ENCODE assay signal across 11 cellular contexts in the genomic region with DNA sequence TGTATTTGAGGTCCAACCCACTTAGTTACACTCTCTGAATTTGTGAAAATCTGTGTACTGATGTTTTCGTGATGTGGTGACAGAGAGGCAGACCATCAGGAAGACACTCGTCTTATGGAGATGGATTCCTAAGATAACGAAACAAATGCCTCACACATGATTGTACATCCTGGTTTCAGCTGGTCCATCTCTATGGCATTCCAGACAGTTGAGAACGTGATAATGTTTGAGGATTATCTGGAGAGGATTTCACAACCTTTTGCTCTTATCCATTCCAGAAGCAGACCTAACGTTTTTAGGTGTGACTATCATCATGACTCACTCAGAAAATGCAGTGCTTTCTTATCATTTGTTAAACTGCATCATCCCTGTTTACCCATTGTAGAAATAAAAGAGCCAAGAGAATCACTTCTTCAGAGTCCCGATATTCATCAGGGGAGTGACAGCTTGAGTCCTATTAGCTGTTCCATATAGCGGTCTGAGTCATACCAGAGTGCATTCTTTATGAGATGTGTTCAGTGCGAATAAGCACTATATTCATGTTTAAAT.
A peak's percentile ranks its signal among the peaks of the same experiment; 100 is the strongest.
DNase-seq lines count a peak whose midpoint lies in the region; ATAC-seq, FAIRE-seq and TF ChIP-seq lines count a peak whose summit lies in the region.
"Had no signal": no experiment of that assay in that cellular context is flagged by ENCODE, and none has a peak within 500 bp of the region (broad histone marks: within the 10 kb centered on the region; RNA-seq: fewer than 3 reads in every experiment).

No MANE protein-coding gene starts in this region.

- no peak for TF ChIP-seq POLR2A in H54 (IDR thresholded peaks at IDR 0.05; ENCODE audit: low read depth, low read length)

- H3K9me3 Mint-ChIP-seq in activated CD4-positive, alpha-beta T cell treated with anti-CD3 and anti-CD28 coated beads, Interleukin-2, amount 10 ng/mL, durations not matched to agents 24 days and 14 days: no peaks in the 10 kb centered on the region
- H3K9me3 Mint-ChIP-seq: activated CD4-positive, alpha-beta T cell treated with anti-CD3 and anti-CD28 coated beads, Interleukin-2, amount 10 ng/mL, durations not matched to agents 7 days and 5 days; dendritic cell treated with granulocyte-macrophage colony-stimulating factor and Interleukin-4, amounts not matched to agents 40 ng/mL and 50 ng/mL, for 4 days had no signal

- ATAC-seq in SK-N-SH treated with all-trans-retinoic acid at 6 μM for 48 hours (peak; percentile 89), GM21786 (IDR thresholded peaks at IDR 0.05; ENCODE audit: unreplicated experiment) (no peak)

- H3K27ac ChIP-seq in temporal lobe (ENCODE audit: low read depth, low read length): peak overlapping the region; percentile 58

- H3K36me3 Mint-ChIP-seq in activated CD4-positive, alpha-beta T cell treated with anti-CD3 and anti-CD28 coated beads, Interleukin-2, amount 10 ng/mL, durations not matched to agents 24 days and 14 days (ENCODE audit: low read depth): no peaks in the 10 kb centered on the region

- H3K27ac Mint-ChIP-seq in activated CD4-positive, alpha-beta T cell treated with anti-CD3 and anti-CD28 coated beads, Interleukin-2, amount 10 ng/mL, durations not matched to agents 24 days and 14 days: no peak overlapping the region
- H3K27ac Mint-ChIP-seq: activated CD4-positive, alpha-beta T cell treated with anti-CD3 and anti-CD28 coated beads, Interleukin-2, amount 10 ng/mL, durations not matched to agents 7 days and 5 days; dendritic cell treated with granulocyte-macrophage colony-stimulating factor and Interleukin-4, amounts not matched to agents 40 ng/mL and 50 ng/mL, for 4 days had no signal

- H3K27me3 Mint-ChIP-seq in activated CD4-positive, alpha-beta T cell treated with anti-CD3 and anti-CD28 coated beads, Interleukin-2, amount 10 ng/mL, durations not matched to agents 24 days and 14 days: no peaks in the 10 kb centered on the region
- H3K27me3 Mint-ChIP-seq: activated CD4-positive, alpha-beta T cell treated with anti-CD3 and anti-CD28 coated beads, Interleukin-2, amount 10 ng/mL, durations not matched to agents 7 days and 5 days; dendritic cell treated with granulocyte-macrophage colony-stimulating factor and Interleukin-4, amounts not matched to agents 40 ng/mL and 50 ng/mL, for 4 days had no signal

- peak; percentile 64 for FAIRE-seq in H54 (lab: Jason Lieb, UNC)
- FAIRE-seq: G401.6 had no signal

- H3K4me3 Mint-ChIP-seq in activated CD4-positive, alpha-beta T cell treated with anti-CD3 and anti-CD28 coated beads, Interleukin-2, amount 10 ng/mL, durations not matched to agents 24 days and 14 days: no peak overlapping the region
- H3K4me3 Mint-ChIP-seq: activated CD4-positive, alpha-beta T cell treated with anti-CD3 and anti-CD28 coated beads, Interleukin-2, amount 10 ng/mL, durations not matched to agents 7 days and 5 days; dendritic cell treated with granulocyte-macrophage colony-stimulating factor and Interleukin-4, amounts not matched to agents 40 ng/mL and 50 ng/mL, for 4 days had no signal

- no peak overlapping the region for H3K4me3 ChIP-seq in fibroblast of pulmonary artery (replicated peaks; ENCODE audit: low read depth, low read length)

- DNase-seq in H54 (ENCODE audit: insufficient read length, low spot score) (peak; percentile 52), fibroblast of pulmonary artery (ENCODE audit: low read depth) (peak; percentile 87), NCI-H774 (lab: John Stamatoyannopoulos, UW) (no peak)
- no peak for DNase-seq in activated CD4-positive, alpha-beta T cell treated with anti-CD3 and anti-CD28 coated beads, Interleukin-2, amount 10 ng/mL, durations not matched to agents 24 days and 14 days
- DNase-seq: activated CD4-positive, alpha-beta T cell treated with anti-CD3 and anti-CD28 coated beads, Interleukin-2, amount 10 ng/mL, durations not matched to agents 7 days and 5 days; activated gamma-delta T cell treated with Interleukin-2 at 50 U/mL for 16 hours had no signal

- intact Hi-C loops in activated CD4-positive, alpha-beta T cell treated with anti-CD3 and anti-CD28 coated beads, Interleukin-2, amount 10 ng/mL, durations not matched to agents 24 days and 14 days (cut with micrococcal nuclease): no loop called here

- TF ChIP-seq CTCF in fibroblast of pulmonary artery (IDR thresholded peaks at IDR 0.05; ENCODE audit: low read length, missing control alignments): no peak

- H3K4me1 Mint-ChIP-seq in activated CD4-positive, alpha-beta T cell treated with anti-CD3 and anti-CD28 coated beads, Interleukin-2, amount 10 ng/mL, durations not matched to agents 24 days and 14 days: no peaks in the 10 kb centered on the region
- H3K4me1 Mint-ChIP-seq: activated CD4-positive, alpha-beta T cell treated with anti-CD3 and anti-CD28 coated beads, Interleukin-2, amount 10 ng/mL, durations not matched to agents 7 days and 5 days had no signal

TF ChIP-seq in SK-N-SH treated with all-trans-retinoic acid at 6 μM for 48 hours, 23 proteins besides CTCF, POLR2A, EP300 and RAD21 (continues in another document):
- TF ChIP-seq PPARA (CRISPR knock-in tag; IDR thresholded peaks at IDR 0.05; ENCODE audit: borderline replicate concordance) (no peak), ESRRG (CRISPR knock-in tag; IDR thresholded peaks at IDR 0.05) (no peak), RARB (CRISPR knock-in tag; IDR thresholded peaks at IDR 0.05) (no peak; the same call in 1 of the 2 replicates), CSDC2 (CRISPR knock-in tag; IDR thresholded peaks at IDR 0.05) (no peak), ZFP3 (CRISPR knock-in tag; IDR thresholded peaks at IDR 0.05) (no peak; the same call in 1 of the 2 replicates), TCF4 (CRISPR knock-in tag; IDR thresholded peaks at IDR 0.05; ENCODE audit: borderline replicate concordance) (no peak), TOX (CRISPR knock-in tag; IDR thresholded peaks at IDR 0.05; ENCODE audit: borderline replicate concordance) (peak; percentile 58; the same call in 1 of the 2 replicates), ZNF70 (CRISPR knock-in tag; IDR thresholded peaks at IDR 0.05) (no peak), ARNTL (CRISPR knock-in tag; IDR thresholded peaks at IDR 0.05; ENCODE audit: borderline replicate concordance, low read depth) (no peak), ZNF565 (CRISPR knock-in tag; conservative IDR thresholded peaks at IDR 0.05; ENCODE audit: low read depth) (no peak), BACH2 (CRISPR knock-in tag; IDR thresholded peaks at IDR 0.05; ENCODE audit: borderline replicate concordance) (no peak), ISL1 (CRISPR knock-in tag; IDR thresholded peaks at IDR 0.05) (peak; percentile 98), GLIS3 (CRISPR knock-in tag; IDR thresholded peaks at IDR 0.05) (peak; percentile 1; the same call in 1 of the 2 replicates)
- TF ChIP-seq, protein P1, sequence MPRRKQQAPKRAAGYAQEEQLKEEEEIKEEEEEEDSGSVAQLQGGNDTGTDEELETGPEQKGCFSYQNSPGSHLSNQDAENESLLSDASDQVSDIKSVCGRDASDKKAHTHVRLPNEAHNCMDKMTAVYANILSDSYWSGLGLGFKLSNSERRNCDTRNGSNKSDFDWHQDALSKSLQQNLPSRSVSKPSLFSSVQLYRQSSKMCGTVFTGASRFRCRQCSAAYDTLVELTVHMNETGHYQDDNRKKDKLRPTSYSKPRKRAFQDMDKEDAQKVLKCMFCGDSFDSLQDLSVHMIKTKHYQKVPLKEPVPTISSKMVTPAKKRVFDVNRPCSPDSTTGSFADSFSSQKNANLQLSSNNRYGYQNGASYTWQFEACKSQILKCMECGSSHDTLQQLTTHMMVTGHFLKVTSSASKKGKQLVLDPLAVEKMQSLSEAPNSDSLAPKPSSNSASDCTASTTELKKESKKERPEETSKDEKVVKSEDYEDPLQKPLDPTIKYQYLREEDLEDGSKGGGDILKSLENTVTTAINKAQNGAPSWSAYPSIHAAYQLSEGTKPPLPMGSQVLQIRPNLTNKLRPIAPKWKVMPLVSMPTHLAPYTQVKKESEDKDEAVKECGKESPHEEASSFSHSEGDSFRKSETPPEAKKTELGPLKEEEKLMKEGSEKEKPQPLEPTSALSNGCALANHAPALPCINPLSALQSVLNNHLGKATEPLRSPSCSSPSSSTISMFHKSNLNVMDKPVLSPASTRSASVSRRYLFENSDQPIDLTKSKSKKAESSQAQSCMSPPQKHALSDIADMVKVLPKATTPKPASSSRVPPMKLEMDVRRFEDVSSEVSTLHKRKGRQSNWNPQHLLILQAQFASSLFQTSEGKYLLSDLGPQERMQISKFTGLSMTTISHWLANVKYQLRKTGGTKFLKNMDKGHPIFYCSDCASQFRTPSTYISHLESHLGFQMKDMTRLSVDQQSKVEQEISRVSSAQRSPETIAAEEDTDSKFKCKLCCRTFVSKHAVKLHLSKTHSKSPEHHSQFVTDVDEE (CRISPR knock-in tag; IDR thresholded peaks at IDR 0.05): no peak
- TF ChIP-seq, protein P2, sequence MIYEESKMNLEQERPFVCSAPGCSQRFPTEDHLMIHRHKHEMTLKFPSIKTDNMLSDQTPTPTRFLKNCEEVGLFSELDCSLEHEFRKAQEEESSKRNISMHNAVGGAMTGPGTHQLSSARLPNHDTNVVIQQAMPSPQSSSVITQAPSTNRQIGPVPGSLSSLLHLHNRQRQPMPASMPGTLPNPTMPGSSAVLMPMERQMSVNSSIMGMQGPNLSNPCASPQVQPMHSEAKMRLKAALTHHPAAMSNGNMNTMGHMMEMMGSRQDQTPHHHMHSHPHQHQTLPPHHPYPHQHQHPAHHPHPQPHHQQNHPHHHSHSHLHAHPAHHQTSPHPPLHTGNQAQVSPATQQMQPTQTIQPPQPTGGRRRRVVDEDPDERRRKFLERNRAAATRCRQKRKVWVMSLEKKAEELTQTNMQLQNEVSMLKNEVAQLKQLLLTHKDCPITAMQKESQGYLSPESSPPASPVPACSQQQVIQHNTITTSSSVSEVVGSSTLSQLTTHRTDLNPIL (CRISPR knock-in tag; IDR thresholded peaks at IDR 0.05; ENCODE audit: low read depth): peak; percentile 83; the same call in 1 of the 2 replicates
- TF ChIP-seq, protein P3, sequence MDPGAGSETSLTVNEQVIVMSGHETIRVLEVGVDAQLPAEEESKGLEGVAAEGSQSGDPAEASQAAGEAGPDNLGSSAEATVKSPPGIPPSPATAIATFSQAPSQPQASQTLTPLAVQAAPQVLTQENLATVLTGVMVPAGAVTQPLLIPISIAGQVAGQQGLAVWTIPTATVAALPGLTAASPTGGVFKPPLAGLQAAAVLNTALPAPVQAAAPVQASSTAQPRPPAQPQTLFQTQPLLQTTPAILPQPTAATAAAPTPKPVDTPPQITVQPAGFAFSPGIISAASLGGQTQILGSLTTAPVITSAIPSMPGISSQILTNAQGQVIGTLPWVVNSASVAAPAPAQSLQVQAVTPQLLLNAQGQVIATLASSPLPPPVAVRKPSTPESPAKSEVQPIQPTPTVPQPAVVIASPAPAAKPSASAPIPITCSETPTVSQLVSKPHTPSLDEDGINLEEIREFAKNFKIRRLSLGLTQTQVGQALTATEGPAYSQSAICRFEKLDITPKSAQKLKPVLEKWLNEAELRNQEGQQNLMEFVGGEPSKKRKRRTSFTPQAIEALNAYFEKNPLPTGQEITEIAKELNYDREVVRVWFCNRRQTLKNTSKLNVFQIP (CRISPR knock-in tag; IDR thresholded peaks at IDR 0.05; ENCODE audit: borderline replicate concordance, low read depth): no peak

Comparison
In these comparisons a context has a peak if more than half of its experiments do, and no peak if none do; other contexts are left out.
1. DNase-seq: peak in H54 (single experiment) and fibroblast of pulmonary artery (single experiment); none in NCI-H774 (single experiment) and activated CD4-positive, alpha-beta T cell treated with anti-CD3 and anti-CD28 coated beads, Interleukin-2, amount 10 ng/mL, durations not matched to agents 24 days and 14 days (single experiment).